Comparison of ENCODE assay signal across 11 cellular contexts in the genomic region with DNA sequence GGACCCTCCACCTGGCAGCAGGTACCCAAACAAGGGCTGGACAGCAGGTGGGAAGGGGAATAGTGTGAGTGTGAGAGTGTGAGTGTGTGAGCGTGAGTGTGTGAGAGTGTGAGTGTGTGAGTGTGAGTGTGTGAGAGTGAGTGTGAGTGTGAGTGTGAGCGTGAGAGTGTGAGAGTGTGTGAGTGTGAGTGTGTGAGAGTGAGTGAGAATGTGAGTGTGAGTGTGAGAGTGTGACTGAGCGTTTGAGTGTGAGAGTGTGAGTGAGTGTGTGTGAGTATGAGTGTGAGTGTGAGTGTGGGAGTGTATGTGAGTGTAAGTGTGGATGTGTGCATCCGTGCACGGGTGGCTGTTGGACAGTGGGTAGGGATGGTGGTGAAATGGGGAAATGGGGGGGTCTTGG. TPM values are rescaled to one million over a fixed set of nuclear protein-coding genes. Genes with fewer than 3 reads are reported as not detected.
A peak's percentile ranks its signal among the peaks of the same experiment; 100 is the strongest.
DNase-seq lines count a peak whose midpoint lies in the region; ATAC-seq and TF ChIP-seq lines count a peak whose summit lies in the region.
"Had no signal": no experiment of that assay in that cellular context is flagged by ENCODE, and none has a peak within 500 bp of the region (broad histone marks: within the 10 kb centered on the region; RNA-seq: fewer than 3 reads in every experiment).

No MANE protein-coding gene starts in this region.

- H3K4me1 ChIP-seq in duodenal mucosa (ENCODE audit: control insufficient read depth in 1 of 2, insufficient read depth in 2 of 2, low read length in 2 of 2) = peaks cover 8 to 15% of the 10 kb centered on the region in 2 donors

- peaks cover 13% of the 10 kb centered on the region for H3K4me1 Mint-ChIP-seq in stimulated activated naive CD8-positive, alpha-beta T cell treated with anti-CD3 and anti-CD28 coated beads, Interleukin-15, Interleukin-2, amounts not matched to agents 100 ng/mL and 50 ng/mL, for 24 hours (ENCODE audit: low read depth)
- H3K4me1 Mint-ChIP-seq in natural killer cell = peaks cover 25 to 38% of the 10 kb centered on the region in 2 donors

- peak overlapping the region; percentile 26 to 36 for H3K4me3 ChIP-seq in duodenal mucosa (ENCODE audit: low read depth in 1 of 2, low read length in 2 of 2)

- no peaks in the 10 kb centered on the region for H3K9me3 Mint-ChIP-seq in stimulated activated naive CD8-positive, alpha-beta T cell treated with anti-CD3 and anti-CD28 coated beads, Interleukin-15, Interleukin-2, amounts not matched to agents 100 ng/mL and 50 ng/mL, for 24 hours
- H3K9me3 Mint-ChIP-seq in natural killer cell = no peaks in the 10 kb centered on the region

- H3K9ac ChIP-seq in duodenal mucosa (ENCODE audit: low read depth in 1 of 2, low read length in 2 of 2) = peak overlapping the region; percentile 14 to 30

- ATAC-seq in stimulated activated naive CD8-positive, alpha-beta T cell treated with anti-CD3 and anti-CD28 coated beads, Interleukin-15, Interleukin-2, amounts not matched to agents 100 U/mL and 50 U/mL, for 24 hours = no peak
- no peak for ATAC-seq in natural killer cell

- no peak for DNase-seq in stimulated activated naive CD8-positive, alpha-beta T cell treated with anti-CD3 and anti-CD28 coated beads, Interleukin-15, Interleukin-2, amounts not matched to agents 100 U/mL and 50 U/mL, for 24 hours
- DNase-seq in natural killer cell (no peak), AG08396 (ENCODE audit: low spot score) (no peak), NCI-H1048 (lab: John Stamatoyannopoulos, UW) (no peak), cerebellar cortex (ENCODE audit: low spot score) (no peak), glomerular visceral epithelial cell (ENCODE audit: extremely low spot score) (no peak)
- DNase-seq: NCI-H345 had no signal

- H3K9me3 ChIP-seq in duodenal mucosa (ENCODE audit: control insufficient read depth in 1 of 2, low read length in 2 of 2) = no peaks in the 10 kb centered on the region

- no peak for TF ChIP-seq CTCF in natural killer cell (IDR thresholded peaks at IDR 0.05)

- no peaks in the 10 kb centered on the region for H3K27me3 ChIP-seq in duodenal mucosa (ENCODE audit: control insufficient read depth in 1 of 2, insufficient read depth in 2 of 2, low read length in 2 of 2)

- peaks cover 12% of the 10 kb centered on the region for H3K27me3 Mint-ChIP-seq in stimulated activated naive CD8-positive, alpha-beta T cell treated with anti-CD3 and anti-CD28 coated beads, Interleukin-15, Interleukin-2, amounts not matched to agents 100 ng/mL and 50 ng/mL, for 24 hours
- H3K27me3 Mint-ChIP-seq in natural killer cell (ENCODE audit: low read depth in 2 of 2) = peaks cover 0 to 12% of the 10 kb centered on the region in 2 donors

- no peaks in the 10 kb centered on the region for H3K36me3 Mint-ChIP-seq in stimulated activated naive CD8-positive, alpha-beta T cell treated with anti-CD3 and anti-CD28 coated beads, Interleukin-15, Interleukin-2, amounts not matched to agents 100 ng/mL and 50 ng/mL, for 24 hours (ENCODE audit: low read depth)
- no peaks in the 10 kb centered on the region for H3K36me3 Mint-ChIP-seq in natural killer cell

- peaks cover 0 to 2% of the 10 kb centered on the region in 2 donors for H3K36me3 ChIP-seq in duodenal mucosa (ENCODE audit: control insufficient read depth in 1 of 2, insufficient read depth in 2 of 2, low read length in 2 of 2)

- H3K27ac Mint-ChIP-seq in stimulated activated naive CD8-positive, alpha-beta T cell treated with anti-CD3 and anti-CD28 coated beads, Interleukin-15, Interleukin-2, amounts not matched to agents 100 ng/mL and 50 ng/mL, for 24 hours = peak overlapping the region; percentile 38
- peak overlapping the region; percentile 27 to 77 for H3K27ac Mint-ChIP-seq in natural killer cell

- intact Hi-C loops in natural killer cell (cut with micrococcal nuclease) = no loop called here

- H3K27ac ChIP-seq in duodenal mucosa (ENCODE audit: low read depth, low read length) = peak overlapping the region; percentile 63
- H3K27ac ChIP-seq: VCaP had no signal

- peak overlapping the region; percentile 68 for H3K4me3 Mint-ChIP-seq in stimulated activated naive CD8-positive, alpha-beta T cell treated with anti-CD3 and anti-CD28 coated beads, Interleukin-15, Interleukin-2, amounts not matched to agents 100 ng/mL and 50 ng/mL, for 24 hours
- H3K4me3 Mint-ChIP-seq in natural killer cell = peak overlapping the region; percentile 21

RNA-seq across cellular contexts. Expression of gene ADGRG1, which starts 0.4 kb away (rescaled TPM):
- total RNA-seq in natural killer cell = 100 to 1,000 TPM; 830 to 949 (median 858) TPM

RNA-seq across cellular contexts. Expression of gene ADGRG3, which starts 39.3 kb away (rescaled TPM):
- total RNA-seq in natural killer cell = 10 to 100 TPM; 16.6 to 57.3 (median 20.7) TPM
- total RNA-seq: renal cortical epithelial cell had no signal
